In the genomic region with DNA sequence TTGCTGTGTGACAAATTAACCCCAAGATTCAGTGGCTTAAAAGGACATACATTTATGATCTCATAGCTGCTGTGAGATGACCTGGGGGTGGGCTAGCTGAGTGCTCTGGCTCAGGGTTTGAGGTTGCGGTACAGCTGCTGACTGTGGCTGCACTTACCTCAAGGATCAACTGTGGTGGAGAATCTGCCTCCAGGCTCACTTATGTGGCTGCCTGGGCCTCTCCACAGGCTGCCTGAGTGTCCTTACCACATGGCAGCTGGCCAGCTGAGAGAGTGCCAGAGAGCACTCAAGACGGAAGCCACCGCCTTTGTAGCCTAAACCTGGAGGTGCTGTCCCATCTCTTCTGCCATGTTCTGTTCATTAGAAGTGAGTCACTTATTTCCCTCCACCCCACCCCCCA, we compare ENCODE assay signal across 8 cellular contexts. TPM values are rescaled to one million over a fixed set of nuclear protein-coding genes. Genes with fewer than 3 reads are reported as not detected.
DNase-seq lines count a peak whose midpoint lies in the region; ATAC-seq and TF ChIP-seq lines count a peak whose summit lies in the region.

No MANE protein-coding gene starts in this region.

- H3K4me3 Mint-ChIP-seq in progenitor cell of endocrine pancreas (ENCODE audit: low read depth) = no peak overlapping the region

- H3K27me3 Mint-ChIP-seq in progenitor cell of endocrine pancreas = peaks cover 97% of the 10 kb centered on the region

- TF ChIP-seq POLR2A in NB4 (IDR thresholded peaks at IDR 0.05; ENCODE audit: extremely low read depth, insufficient read length) = no peak

- in situ Hi-C loops in G401 (cut with HindIII; ENCODE audit: low sequenced_read_pairs) = no loop called here

- peaks cover 8% of the 10 kb centered on the region for H3K4me1 Mint-ChIP-seq in progenitor cell of endocrine pancreas (ENCODE audit: low read depth)

- H3K4me3 ChIP-seq in NB4 (ENCODE audit: low read depth, low read length) = no peak overlapping the region

- TF ChIP-seq CTCF in NB4 (IDR thresholded peaks at IDR 0.05; ENCODE audit: low read depth, low read length) = no peak
- no peak for TF ChIP-seq CTCF in progenitor cell of endocrine pancreas (IDR thresholded peaks at IDR 0.05; ENCODE audit: unreplicated experiment)

- no peak for ATAC-seq in GM19351 (IDR thresholded peaks at IDR 0.05; ENCODE audit: unreplicated experiment)
- ATAC-seq in GM21717 (IDR thresholded peaks at IDR 0.05; ENCODE audit: unreplicated experiment) = no peak

- no peak overlapping the region for H3K27ac Mint-ChIP-seq in progenitor cell of endocrine pancreas

- H3K36me3 Mint-ChIP-seq in progenitor cell of endocrine pancreas (ENCODE audit: insufficient read depth) = no peaks in the 10 kb centered on the region

- no peaks in the 10 kb centered on the region for H3K9me3 Mint-ChIP-seq in progenitor cell of endocrine pancreas (ENCODE audit: low read depth)

- peak; percentile 18 for DNase-seq in G401 (ENCODE audit: low spot score)
- DNase-seq in NB4 (ENCODE audit: low read depth) = peak; percentile 88
- peak; percentile 82 for DNase-seq in activated CD8-positive, alpha-beta memory T cell treated with anti-CD3 and anti-CD28 coated beads, Interleukin-2, amount 50 U/mL, for 48 hours
- DNase-seq in myocyte (ENCODE audit: low read depth) = peak; percentile 95
- DNase-seq in progenitor cell of endocrine pancreas (ENCODE audit: low spot score, unreplicated experiment) = no peak
- no peak for DNase-seq in HuH-7.5 (ENCODE audit: low spot score)

RNA-seq across cellular contexts. Expression of a gene that starts 5.7 kb away (rescaled TPM):
- total RNA-seq in G401 (2014; rRNA removed; shearing (Covaris generic)) = not detected in 2 replicates
- not detected in 2 replicates for total RNA-seq in myocyte
- not detected for polyA plus RNA-seq in myocyte (2012)
- not detected in 2 replicates for total RNA-seq in progenitor cell of endocrine pancreas

RNA-seq across cellular contexts. Expression of a gene that starts 32.7 kb away (rescaled TPM):
- total RNA-seq in G401 (2014; rRNA removed; shearing (Covaris generic)) = 6.6 and 7.1 TPM in 2 replicates
- total RNA-seq in myocyte (0.05 TPM in 1 of 2 replicates, not detected in the other), progenitor cell of endocrine pancreas (0.20 TPM in 1 of 2 replicates, not detected in the other)
- polyA plus RNA-seq in myocyte (2012) = 0.14 TPM

Comparison
In these comparisons a context has a peak if more than half of its experiments do, and no peak if none do; other contexts are left out.
1. DNase-seq: peak in G401 (single experiment), NB4 (single experiment), activated CD8-positive, alpha-beta memory T cell treated with anti-CD3 and anti-CD28 coated beads, Interleukin-2, amount 50 U/mL, for 48 hours (single experiment) and myocyte (single experiment); none in progenitor cell of endocrine pancreas (single experiment) and HuH-7.5 (single experiment).